ENCODE assay signal across 1 cellular context in genomic region chr19:54674021-54674617, GRCh38.
A peak's percentile ranks its signal among the peaks of the same experiment; 100 is the strongest.
TF ChIP-seq lines count a peak whose summit lies in the region.

No MANE protein-coding gene starts in this region.

TF ChIP-seq in K562, 482 proteins besides CTCF, POLR2A, EP300 and RAD21:
- peak; percentile 98 for TF ChIP-seq FOXK2 (conservative IDR thresholded peaks at IDR 0.05 in 1 of 2, IDR thresholded peaks at IDR 0.05 in 1 of 2; ENCODE audit: low read depth in 2 of 2)
- TF ChIP-seq FUS (optimal IDR thresholded peaks at IDR 0.05; ENCODE audit: low read depth, low read length): no peak
- TF ChIP-seq KLF1 (tag; IDR thresholded peaks at IDR 0.05): no peak
- TF ChIP-seq HSF4 (CRISPR knock-in tag; IDR thresholded peaks at IDR 0.05; ENCODE audit: borderline replicate concordance): no peak
- TF ChIP-seq HMBOX1 (IDR thresholded peaks at IDR 0.05): no peak
- no peak for TF ChIP-seq NR0B1 (IDR thresholded peaks at IDR 0.05; ENCODE audit: partially characterized antibody)
- TF ChIP-seq ZNF239 (CRISPR knock-in tag; IDR thresholded peaks at IDR 0.05): no peak
- TF ChIP-seq ZBTB2 (IDR thresholded peaks at IDR 0.05): no peak
- TF ChIP-seq SMC3 (conservative IDR thresholded peaks at IDR 0.05; ENCODE audit: insufficient read depth, low read depth, low read length): 0 out of 2 replicates have a peak, but pooled peaks have one; percentile 21
- TF ChIP-seq RBM39 (optimal IDR thresholded peaks at IDR 0.05; ENCODE audit: low read depth, low read length): no peak
- TF ChIP-seq L3MBTL2 (IDR thresholded peaks at IDR 0.05): no peak
- no peak for TF ChIP-seq NCOA6 (IDR thresholded peaks at IDR 0.05)
- TF ChIP-seq TOE1 (IDR thresholded peaks at IDR 0.05; ENCODE audit: borderline replicate concordance): no peak
- no peak for TF ChIP-seq TOE1 (CRISPR knock-in tag; IDR thresholded peaks at IDR 0.05; ENCODE audit: borderline replicate concordance, low read depth)
- no peak for TF ChIP-seq BCLAF1 (IDR thresholded peaks at IDR 0.05; ENCODE audit: borderline replicate concordance in 1 of 2, control insufficient read depth in 1 of 2, low read depth in 2 of 2, low read length in 1 of 2)
- no peak for TF ChIP-seq ZNF318 (IDR thresholded peaks at IDR 0.05; ENCODE audit: borderline replicate concordance in 1 of 2, low read depth in 1 of 2)
- TF ChIP-seq GATAD2B (IDR thresholded peaks at IDR 0.05; ENCODE audit: borderline replicate concordance): 0 out of 2 replicates have a peak, but pooled peaks have one; percentile 21
- peak; percentile 50; the same call in 1 of the 2 replicates for TF ChIP-seq FOXP1 (CRISPR knock-in tag; IDR thresholded peaks at IDR 0.05)
- TF ChIP-seq MAFG (tag; conservative IDR thresholded peaks at IDR 0.05): no peak
- no peak for TF ChIP-seq MITF (IDR thresholded peaks at IDR 0.05)
- TF ChIP-seq CHD2 (IDR thresholded peaks at IDR 0.05; ENCODE audit: low read depth, low read length): no peak
- no peak for TF ChIP-seq ZNF263 (CRISPR knock-in tag; IDR thresholded peaks at IDR 0.05; ENCODE audit: borderline replicate concordance)
- TF ChIP-seq FOXA3 (CRISPR knock-in tag; conservative IDR thresholded peaks at IDR 0.05 in 1 of 2, IDR thresholded peaks at IDR 0.05 in 1 of 2): peak; percentile 84 to 89
- no peak for TF ChIP-seq PHF20 (IDR thresholded peaks at IDR 0.05; ENCODE audit: partially characterized antibody)
- no peak for TF ChIP-seq TAF1 (IDR thresholded peaks at IDR 0.05; ENCODE audit: control insufficient read depth, extremely low read depth, insufficient read depth, low read length, severe bottlenecking)
- TF ChIP-seq HCFC1 (IDR thresholded peaks at IDR 0.05; ENCODE audit: low read depth, low read length): no peak
- TF ChIP-seq KLF16 (IDR thresholded peaks at IDR 0.05): 0 out of 2 replicates have a peak, but pooled peaks have one; percentile 27
- TF ChIP-seq SMARCA4 (IDR thresholded peaks at IDR 0.05): no peak
- no peak for TF ChIP-seq RERE (CRISPR knock-in tag; IDR thresholded peaks at IDR 0.05; ENCODE audit: borderline replicate concordance)
- TF ChIP-seq KHSRP (IDR thresholded peaks at IDR 0.05): no peak
- 0 out of 2 replicates have a peak, but pooled peaks have one; percentile 19 for TF ChIP-seq DEAF1 (CRISPR knock-in tag; IDR thresholded peaks at IDR 0.05)
